19 cellular contexts compared by ENCODE assay signal in genomic region chr2:20647211-20647610, GRCh38. TPM values are rescaled to one million over a fixed set of nuclear protein-coding genes. Genes with fewer than 3 reads are reported as not detected.
DNase-seq lines count a peak whose midpoint lies in the region; ATAC-seq and TF ChIP-seq lines count a peak whose summit lies in the region.
"Had no signal": no experiment of that assay in that cellular context is flagged by ENCODE, and none has a peak within 500 bp of the region (broad histone marks: within the 10 kb centered on the region; RNA-seq: fewer than 3 reads in every experiment).

No MANE protein-coding gene starts in this region.

- H3K27ac ChIP-seq in SJCRH30 (peak overlapping the region; percentile 78), gastroesophageal sphincter (peak overlapping the region in 3 of 4 donors; percentile 98 to 99 (median 99)), spleen (no peak overlapping the region)

- H3K9me3 Mint-ChIP-seq in CD14-positive monocyte: peaks cover 0 to 2% (median 0%) of the 10 kb centered on the region in 7 donors
- H3K9me3 Mint-ChIP-seq: CD4-positive, alpha-beta T cell had no signal

- peaks cover 37% of the 10 kb centered on the region for H3K4me1 ChIP-seq in SJCRH30
- peaks cover 0 to 69% (median 30%) of the 10 kb centered on the region in 3 donors for H3K4me1 ChIP-seq in gastroesophageal sphincter
- peaks cover 22 to 53% (median 43%) of the 10 kb centered on the region in 6 donors for H3K4me1 ChIP-seq in spleen

- intact Hi-C loops in CD14-positive monocyte (cut with micrococcal nuclease): loop anchor here in 1 of 2 donors (10.0 kb wide), 1 partner anchor 762 kb away; no protein-coding TSS in a partner anchor
- intact Hi-C loops in spleen (cut with DNase I; ENCODE audit: low total_unique reads): no loop called here

- H3K9me3 ChIP-seq in SJCRH30 (replicated peaks): no peaks in the 10 kb centered on the region
- H3K9me3 ChIP-seq in gastroesophageal sphincter: no peaks in the 10 kb centered on the region
- no peaks in the 10 kb centered on the region for H3K9me3 ChIP-seq in spleen
- H3K9me3 ChIP-seq: BE2C, HAP-1 had no signal

- H3K27me3 ChIP-seq in SJCRH30 (no peaks in the 10 kb centered on the region), gastroesophageal sphincter (no peaks in the 10 kb centered on the region), spleen (replicated peaks in 1 of 7) (no peaks in the 10 kb centered on the region)
- H3K27me3 ChIP-seq: BE2C had no signal

- no peak overlapping the region for H3K4me3 ChIP-seq in SJCRH30
- H3K4me3 ChIP-seq in gastroesophageal sphincter: no peak overlapping the region
- H3K4me3 ChIP-seq in spleen: no peak overlapping the region
- H3K4me3 ChIP-seq: HAP-1 had no signal

- WGBS in gastroesophageal sphincter (ENCODE audit: low coverage in 1 of 2), 2 donors: 93% methylated on average over 3 of the region's 3 CpGs; no CpG with 5 or more reads in 1 of the 2 donors
- WGBS in spleen, 5 donors: 84 to 96% (median 92%) methylated on average over 3 of the region's 3 CpGs

- TF ChIP-seq CTCF in CD14-positive monocyte (IDR thresholded peaks at IDR 0.05) (no peak), gastroesophageal sphincter (IDR thresholded peaks at IDR 0.05) (no peak), spleen (IDR thresholded peaks at IDR 0.05 in 8 of 11, conservative IDR thresholded peaks at IDR 0.05 in 3 of 11) (no peak)

- H3K4me1 Mint-ChIP-seq in CD14-positive monocyte: peaks cover 53% of the 10 kb centered on the region

- H3K36me3 ChIP-seq in SJCRH30: no peaks in the 10 kb centered on the region
- H3K36me3 ChIP-seq in gastroesophageal sphincter: peaks cover 0 to 48% of the 10 kb centered on the region in 2 donors
- peaks cover 0 to 49% (median 25%) of the 10 kb centered on the region in 6 donors for H3K36me3 ChIP-seq in spleen
- H3K36me3 ChIP-seq: BE2C, HAP-1 had no signal

- no peak for TF ChIP-seq EP300 in gastroesophageal sphincter (IDR thresholded peaks at IDR 0.05)

- no peak overlapping the region for H3K4me3 Mint-ChIP-seq in CD14-positive monocyte

- ATAC-seq in gastroesophageal sphincter (no peak), GM19463 (IDR thresholded peaks at IDR 0.05; ENCODE audit: unreplicated experiment) (no peak), GM21786 (IDR thresholded peaks at IDR 0.05; ENCODE audit: unreplicated experiment) (no peak)
- ATAC-seq: PC-3 had no signal

- peaks cover 0 to 5% (median 2%) of the 10 kb centered on the region in 3 donors for H3K27me3 Mint-ChIP-seq in CD14-positive monocyte (ENCODE audit: low read depth in 3 of 3)
- H3K27me3 Mint-ChIP-seq: CD4-positive, alpha-beta T cell had no signal

- DNase-seq in CD14-positive monocyte (ENCODE audit: low spot score): no peak
- DNase-seq in SJCRH30: no peak
- peak; percentile 57 for DNase-seq in spleen
- no peak for DNase-seq in HUDEP-2 (lab: John Stamatoyannopoulos, UW; ENCODE audit: unreplicated experiment in 76 of 76)
- DNase-seq in T-helper 1 cell: no peak
- DNase-seq: CD4-positive, alpha-beta T cell; Karpas-422; MV-4-11; NCI-H1105; NCI-H1930; NCI-H446; NCI-H82; NK-92 treated with Interleukin-12 subunit alpha and Interleukin-12 subunit beta, amount 100 ng/mL, for 24 hours; PC-3 had no signal

- H3K27ac Mint-ChIP-seq in CD14-positive monocyte: peak overlapping the region in 4 of 7 donors; percentile 14 to 84 (median 65)

- TF ChIP-seq POLR2A in gastroesophageal sphincter (IDR thresholded peaks at IDR 0.05): no peak
- no peak for TF ChIP-seq POLR2A in spleen (IDR thresholded peaks at IDR 0.05)

- peaks cover 51% of the 10 kb centered on the region in 2 donors for H3K36me3 Mint-ChIP-seq in CD14-positive monocyte

RNA-seq across cellular contexts. Expression of gene HS1BP3, which starts 3.7 kb away (rescaled TPM):
- polyA plus RNA-seq in CD14-positive monocyte (10 to 100 TPM; 45.4 to 48.9 TPM), spleen (10 to 100 TPM in 2 of 3 donors, 1 to 10 TPM in 1; 8.8 to 23.5 (median 13.8) TPM)
- total RNA-seq in SJCRH30 (2014; rRNA removed; shearing (Covaris generic)): 14.0 and 14.7 TPM in 2 replicates
- total RNA-seq in gastroesophageal sphincter (10 to 100 TPM; 42.8 to 89.1 (median 61.4) TPM), spleen (10 to 100 TPM; 21.1 to 38.0 (median 31.3) TPM)

RNA-seq across cellular contexts. Expression of gene GDF7, which starts 19.7 kb away (rescaled TPM):
- not detected for polyA plus RNA-seq in CD14-positive monocyte
- 0.02 and 0.03 TPM in 2 replicates for total RNA-seq in SJCRH30 (2014; rRNA removed; shearing (Covaris generic))
- total RNA-seq in gastroesophageal sphincter: 10 to 100 TPM in 3 of 4 donors, 1 to 10 TPM in 1; 1.2 to 19.9 (median 15.3) TPM
- total RNA-seq in spleen: 1 to 10 TPM in 6 of 7 donors, under 1 TPM in 1; 0.83 to 3.8 (median 2.0) TPM
- 1 to 10 TPM in 1 of 3 donors, under 1 TPM in 2; 0.87 to 1.8 (median 0.89) TPM for polyA plus RNA-seq in spleen

Comparison
In these comparisons a context has a peak if more than half of its experiments do, and no peak if none do; other contexts are left out.
1. H3K27ac ChIP-seq: peak in SJCRH30 (single experiment) and gastroesophageal sphincter (3 of 4); none in spleen (0 of 8).